ENCODE assay signal across 8 cellular contexts in the genomic region with DNA sequence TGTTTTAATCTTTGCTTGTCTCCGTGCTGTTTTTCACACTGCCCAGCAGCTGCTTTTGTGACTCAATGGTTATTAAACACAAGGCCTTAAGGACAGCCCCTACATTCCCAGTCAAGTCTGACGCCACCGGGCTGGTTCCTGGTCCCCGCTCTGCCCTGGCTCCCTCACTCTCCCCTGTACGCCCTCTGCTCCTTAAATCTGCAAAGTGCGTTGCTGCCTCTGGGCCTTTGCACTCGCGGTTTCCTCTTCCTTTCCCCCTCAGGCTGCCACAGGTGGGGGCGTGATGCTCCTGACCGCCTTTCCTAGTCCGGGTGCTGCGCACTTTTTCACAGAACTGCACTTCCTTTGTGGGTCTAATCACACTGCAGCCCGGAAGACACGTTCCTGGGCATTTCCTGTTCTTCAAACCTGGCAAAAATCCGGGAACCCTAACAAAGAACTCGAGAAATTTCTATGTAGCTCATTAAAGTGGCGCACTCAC. TPM values are rescaled to one million over a fixed set of nuclear protein-coding genes. Genes with fewer than 3 reads are reported as not detected.
A peak's percentile ranks its signal among the peaks of the same experiment; 100 is the strongest.
DNase-seq lines count a peak whose midpoint lies in the region; ATAC-seq and TF ChIP-seq lines count a peak whose summit lies in the region.

No MANE protein-coding gene starts in this region.

- H3K4me3 ChIP-seq in Jurkat, Clone E6-1 (ENCODE audit: low read length): no peak overlapping the region
- H3K4me3 ChIP-seq in spleen (no peak overlapping the region), mesenchymal stem cell (ENCODE audit: insufficient read depth in 1 of 2, low read depth in 1 of 2, low read length in 2 of 2) (peak overlapping the region in 1 of 2 experiments; percentile 22)

- no peak overlapping the region for H4K5ac ChIP-seq in H9 (ENCODE audit: insufficient read length, low read depth, low read length)

- H2BK20ac ChIP-seq in H9 (ENCODE audit: low read depth, low read length, poor library complexity, severe bottlenecking): no peak overlapping the region

- H3T11ph ChIP-seq in H9 (ENCODE audit: low read length): no peak overlapping the region

- H3K36me3 ChIP-seq in spleen: peaks cover 0 to 84% (median 43%) of the 10 kb centered on the region in 6 donors
- H3K36me3 ChIP-seq in mesenchymal stem cell (ENCODE audit: control insufficient read depth in 1 of 2, insufficient read depth in 2 of 2, low read depth in 1 of 2, low read length in 2 of 2): peaks cover 58 to 59% of the 10 kb centered on the region in 2 experiments

- H3K79me1 ChIP-seq in H9 (ENCODE audit: insufficient read depth, low read depth, low read length, poor library complexity, severe bottlenecking) (no peaks in the 10 kb centered on the region), mesenchymal stem cell (replicated peaks; ENCODE audit: low read length, poor library complexity, severe bottlenecking) (peaks cover 12% of the 10 kb centered on the region)

- H3K36me3 Mint-ChIP-seq in H9 (ENCODE audit: insufficient read depth in 1 of 3, low read depth in 3 of 3): peaks cover 26 to 39% (median 38%) of the 10 kb centered on the region in 3 experiments

- peak overlapping the region in 1 of 3 experiments; percentile 70; a peak in 1 of 7 replicates for H3K27ac Mint-ChIP-seq in H9

- H3K4me2 ChIP-seq in H9 (ENCODE audit: insufficient read depth, insufficient read length, low read length): no peak overlapping the region
- H3K4me2 ChIP-seq in mesenchymal stem cell (ENCODE audit: low read length, poor library complexity, severe bottlenecking): no peak overlapping the region

- no peaks in the 10 kb centered on the region for H3K79me2 ChIP-seq in H9 (ENCODE audit: insufficient read depth, low read length)

- H4K91ac ChIP-seq in H9 (ENCODE audit: insufficient read length, low read depth, low read length) (no peak overlapping the region), mesenchymal stem cell (ENCODE audit: low read length) (no peak overlapping the region)

- H3K23ac ChIP-seq in H9 (ENCODE audit: insufficient read length, low read depth, low read length): no peak overlapping the region
- H3K23ac ChIP-seq in mesenchymal stem cell (ENCODE audit: low read length in 2 of 2): peak overlapping the region in 1 of 2 experiments; percentile 27

- no peak overlapping the region for H3K18ac ChIP-seq in H9 (ENCODE audit: insufficient read length, low read depth, low read length)
- no peak overlapping the region for H3K18ac ChIP-seq in mesenchymal stem cell (ENCODE audit: low read depth in 1 of 2, low read length in 2 of 2)

- peaks cover 2 to 13% of the 10 kb centered on the region in 2 experiments; a peak in 3 of 4 replicates for H3K4me1 Mint-ChIP-seq in H9

- intact Hi-C loops in Right ventricle myocardium superior (cut with DNase I): no loop called here
- intact Hi-C loops in spleen (cut with DNase I; ENCODE audit: low total_unique reads): no loop called here

- no peak overlapping the region for H2BK120ac ChIP-seq in H9 (ENCODE audit: low read depth, low read length, poor library complexity, severe bottlenecking)
- no peak overlapping the region for H2BK120ac ChIP-seq in mesenchymal stem cell (ENCODE audit: low read depth, low read length)

- no peak overlapping the region for H2BK5ac ChIP-seq in H9 (ENCODE audit: insufficient read length, low read length)
- H2BK5ac ChIP-seq in mesenchymal stem cell (ENCODE audit: low read depth, low read length, poor library complexity, severe bottlenecking): no peak overlapping the region

- TF ChIP-seq CTCF in spleen (IDR thresholded peaks at IDR 0.05 in 8 of 11, conservative IDR thresholded peaks at IDR 0.05 in 3 of 11) (no peak), H9 (conservative IDR thresholded peaks at IDR 0.05) (no peak)

- no peak for TF ChIP-seq POLR2A in spleen (IDR thresholded peaks at IDR 0.05)

- H2AFZ ChIP-seq in H9 (ENCODE audit: low read length): no peak overlapping the region
- no peak overlapping the region for H2AFZ ChIP-seq in mesenchymal stem cell (ENCODE audit: low read depth, low read length)

- H3K9me3 Mint-ChIP-seq in H9: no peaks in the 10 kb centered on the region

- H3K27ac ChIP-seq in spleen (peak overlapping the region; percentile 58 to 86 (median 74)), H9 (ENCODE audit: insufficient read length, low read depth, low read length) (no peak overlapping the region), mesenchymal stem cell (ENCODE audit: low read length, poor library complexity, severe bottlenecking) (no peak overlapping the region)

- H3K56ac ChIP-seq in H9 (ENCODE audit: insufficient read length, low read depth, low read length): no peak overlapping the region

- H3K4ac ChIP-seq in H9 (ENCODE audit: low read depth, low read length): no peak overlapping the region
- H3K4ac ChIP-seq in mesenchymal stem cell (ENCODE audit: low read depth in 1 of 2, low read length in 2 of 2): no peak overlapping the region

- H3K27me3 Mint-ChIP-seq in H9 (ENCODE audit: low read depth): no peaks in the 10 kb centered on the region

- DNase-seq in Jurkat, Clone E6-1 (ENCODE audit: low read depth, low spot score): peak; percentile 90
- DNase-seq in activated T-helper 1 cell treated with Interleukin-2 at 50 U/mL for 16 hours (ENCODE audit: low read depth) (peak; percentile 38), Right ventricle myocardium superior (peak; percentile 55), spleen (peak; percentile 85), H9 (no peak), mesenchymal stem cell (no peak), NCI-H510A (lab: John Stamatoyannopoulos, UW) (no peak)

- ATAC-seq in Right ventricle myocardium superior (ENCODE audit: poor library complexity) (peak; percentile 17), HG02571 (IDR thresholded peaks at IDR 0.05; ENCODE audit: unreplicated experiment) (no peak)

- H2BK12ac ChIP-seq in H9 (ENCODE audit: insufficient read length, low read depth, low read length) (no peak overlapping the region), mesenchymal stem cell (ENCODE audit: low read length in 2 of 2) (peak overlapping the region in 1 of 2 experiments; percentile 11)

- H3K4me3 Mint-ChIP-seq in H9: peak overlapping the region in 1 of 2 experiments; percentile 23; a peak in 1 of 5 replicates

- no peaks in the 10 kb centered on the region for H3K27me3 ChIP-seq in spleen (replicated peaks in 1 of 7)
- no peaks in the 10 kb centered on the region for H3K27me3 ChIP-seq in H9 (ENCODE audit: insufficient read depth, low read length)
- no peaks in the 10 kb centered on the region for H3K27me3 ChIP-seq in mesenchymal stem cell (ENCODE audit: control insufficient read depth in 1 of 2, insufficient read depth in 1 of 2, low read length in 2 of 2)

- no peaks in the 10 kb centered on the region for H4K20me1 ChIP-seq in H9 (ENCODE audit: control insufficient read depth, insufficient read depth, insufficient read length)

- peaks cover 9% of the 10 kb centered on the region for H3K23me2 ChIP-seq in H9 (ENCODE audit: insufficient read length, low read depth, low read length, poor library complexity, severe bottlenecking)

- no peak overlapping the region for H3K14ac ChIP-seq in H9 (ENCODE audit: insufficient read depth, low read length)
- H3K14ac ChIP-seq in mesenchymal stem cell (ENCODE audit: low read length in 2 of 2): peak overlapping the region in 1 of 2 experiments; percentile 31

- H3K9ac ChIP-seq in H9 (ENCODE audit: extremely low read depth, insufficient read length, low read length) (no peak overlapping the region), mesenchymal stem cell (ENCODE audit: low read length) (no peak overlapping the region)

- H3K9me3 ChIP-seq in spleen (no peaks in the 10 kb centered on the region), H9 (ENCODE audit: control insufficient read depth, low read depth, low read length) (no peaks in the 10 kb centered on the region), mesenchymal stem cell (ENCODE audit: control insufficient read depth, low read length) (no peaks in the 10 kb centered on the region)

- 25 to 42% (median 37%) methylated on average over 17 of the region's 17 CpGs for WGBS in spleen, 5 donors
- no CpG with 5 or more reads among the region's 17 CpGs for WGBS in H9 (ENCODE audit: extremely low coverage, insufficient read length, low lambda C conversion rate)
- WGBS in mesenchymal stem cell: 96% methylated on average over 17 of the region's 17 CpGs

- no peak overlapping the region for H2BK15ac ChIP-seq in H9 (ENCODE audit: low read depth, low read length)
- H2BK15ac ChIP-seq in mesenchymal stem cell (ENCODE audit: low read depth, poor library complexity, severe bottlenecking): no peak overlapping the region

- H3K4me1 ChIP-seq in spleen (peaks cover 16 to 89% (median 46%) of the 10 kb centered on the region in 6 donors), H9 (ENCODE audit: insufficient read depth, low read length) (no peaks in the 10 kb centered on the region), mesenchymal stem cell (ENCODE audit: control insufficient read depth, insufficient read depth, low read depth, low read length) (peaks cover 2% of the 10 kb centered on the region)

- no peak overlapping the region for H4K8ac ChIP-seq in H9 (replicated peaks; ENCODE audit: insufficient read length, low read depth, low read length)
- H4K8ac ChIP-seq in mesenchymal stem cell (ENCODE audit: low read length): no peak overlapping the region

- H2AK5ac ChIP-seq in H9 (ENCODE audit: insufficient read length, low read length): no peak overlapping the region
- no peak overlapping the region for H2AK5ac ChIP-seq in mesenchymal stem cell (ENCODE audit: low read length, severe bottlenecking)

RNA-seq across cellular contexts. Expression of a gene that starts 25.6 kb away (rescaled TPM):
- 137 TPM for polyA plus RNA-seq in Jurkat, Clone E6-1 (2012; ENCODE audit: insufficient read depth, insufficient read length)
- total RNA-seq in Right ventricle myocardium superior (45.5 TPM), spleen (10 to 100 TPM; 58.6 to 73.8 (median 70.0) TPM), H9 (2021) (75.1 and 78.4 TPM in 2 replicates)
- 100 to 1,000 TPM; 129 to 152 (median 149) TPM for polyA plus RNA-seq in spleen
- 47.3 TPM for polyA plus RNA-seq in mesenchymal stem cell (2013, experiment 1 of 2)
- 45.5 TPM for polyA plus RNA-seq in mesenchymal stem cell (2013, experiment 2 of 2)

RNA-seq across cellular contexts. Expression of a gene that starts 26.4 kb away (rescaled TPM):
- polyA plus RNA-seq in Jurkat, Clone E6-1 (2012; ENCODE audit: insufficient read depth, insufficient read length): 0.66 TPM
- total RNA-seq in Right ventricle myocardium superior (0.70 TPM), spleen (1 to 10 TPM in 5 of 7 donors, under 1 TPM in 2; 0.37 to 7.9 (median 1.3) TPM), H9 (2021) (3.3 and 3.5 TPM in 2 replicates)
- polyA plus RNA-seq in spleen: 1 to 10 TPM in 2 of 3 donors, under 1 TPM in 1; 0.91 to 2.3 (median 1.3) TPM
- 0.50 TPM for polyA plus RNA-seq in mesenchymal stem cell (2013, experiment 1 of 2)
- polyA plus RNA-seq in mesenchymal stem cell (2013, experiment 2 of 2): 0.40 TPM

RNA-seq across cellular contexts. Expression of a gene that starts 26.9 kb away (rescaled TPM):
- polyA plus RNA-seq in Jurkat, Clone E6-1 (2012; ENCODE audit: insufficient read depth, insufficient read length): 9.3 TPM
- 7.3 TPM for total RNA-seq in Right ventricle myocardium superior
- total RNA-seq in spleen: 10 to 100 TPM; 18.9 to 44.2 (median 42.8) TPM
- 10 to 100 TPM; 25.0 to 99.2 (median 89.9) TPM for polyA plus RNA-seq in spleen
- 14.5 and 15.0 TPM in 2 replicates for total RNA-seq in H9 (2021)
- polyA plus RNA-seq in mesenchymal stem cell (2013, experiment 1 of 2): 80.0 TPM
- 81.7 TPM for polyA plus RNA-seq in mesenchymal stem cell (2013, experiment 2 of 2)

RNA-seq across cellular contexts. Expression of a gene that starts 36.2 kb away (rescaled TPM):
- polyA plus RNA-seq in Jurkat, Clone E6-1 (2012; ENCODE audit: insufficient read depth, insufficient read length): 14.4 TPM
- total RNA-seq in Right ventricle myocardium superior (12.6 TPM), spleen (10 to 100 TPM; 18.8 to 44.3 (median 34.6) TPM), H9 (2021) (64.2 and 65.9 TPM in 2 replicates)
- polyA plus RNA-seq in spleen: 10 to 100 TPM in 1 of 3 donors, 1 to 10 TPM in 2; 3.7 to 21.4 (median 3.9) TPM
- 12.1 TPM for polyA plus RNA-seq in mesenchymal stem cell (2013, experiment 1 of 2)
- polyA plus RNA-seq in mesenchymal stem cell (2013, experiment 2 of 2): 11.2 TPM

RNA-seq across cellular contexts. Expression of a gene that starts 42.3 kb away (rescaled TPM):
- 68.6 TPM for polyA plus RNA-seq in Jurkat, Clone E6-1 (2012; ENCODE audit: insufficient read depth, insufficient read length)
- total RNA-seq in Right ventricle myocardium superior (98.8 TPM), spleen (100 to 1,000 TPM; 273 to 616 (median 435) TPM), H9 (2021) (41.1 and 45.4 TPM in 2 replicates)
- 100 to 1,000 TPM; 144 to 364 (median 279) TPM for polyA plus RNA-seq in spleen
- 183 TPM for polyA plus RNA-seq in mesenchymal stem cell (2013, experiment 1 of 2)
- polyA plus RNA-seq in mesenchymal stem cell (2013, experiment 2 of 2): 203 TPM

Comparison
In these comparisons a context has a peak if more than half of its experiments do, and no peak if none do; other contexts are left out.
1. DNase-seq: peak in Jurkat, Clone E6-1 (single experiment), activated T-helper 1 cell treated with Interleukin-2 at 50 U/mL for 16 hours (single experiment), Right ventricle myocardium superior (single experiment) and spleen (single experiment); none in H9 (single experiment), mesenchymal stem cell (single experiment) and NCI-H510A (single experiment).
2. H3K27ac ChIP-seq: peak in spleen (8 of 8); none in H9 (single experiment) and mesenchymal stem cell (single experiment).